ENCODE assay signal across 34 cellular contexts in genomic region chr4:3612275-3612674, GRCh38.
"Had no signal": no experiment of that assay in that cellular context is flagged by ENCODE, and none has a peak within 500 bp of the region (broad histone marks: within the 10 kb centered on the region; RNA-seq: fewer than 3 reads in every experiment).

No MANE protein-coding gene starts in this region.

- H3K27me3 ChIP-seq: adrenal gland, breast epithelium, cardiac muscle cell, foreskin keratinocyte, heart left ventricle had no signal

- H3K9me3 ChIP-seq: adrenal gland, breast epithelium, esophagus muscularis mucosa, gastrocnemius medialis, heart left ventricle had no signal

- H3K4me1 ChIP-seq: foreskin keratinocyte, gastrocnemius medialis had no signal

- H3K27ac ChIP-seq: adrenal gland, breast epithelium, cardiac muscle cell, coronary artery, esophagus muscularis mucosa, foreskin keratinocyte, gastrocnemius medialis, heart left ventricle, WERI-Rb-1 had no signal

- H3K4me3 ChIP-seq: adrenal gland, breast epithelium, cardiac muscle cell, coronary artery, esophagus muscularis mucosa, gastrocnemius medialis, heart left ventricle had no signal

- ATAC-seq: activated CD4-positive, CD25-positive, alpha-beta regulatory T cell treated with anti-CD3 and anti-CD28 coated beads, Interleukin-2, amount 50 U/mL, for 24 hours; activated CD8-positive, alpha-beta T cell treated with anti-CD3 and anti-CD28 coated beads for 36 hours; activated naive CD4-positive, alpha-beta T cell treated with anti-CD3 and anti-CD28 coated beads, Interleukin-2, amount 50 U/mL, for 72 hours; activated naive CD8-positive, alpha-beta T cell treated with anti-CD3 and anti-CD28 coated beads, Interleukin-2, amount 50 U/mL, for 24 hours; activated T-cell treated with anti-CD3 and anti-CD28 coated beads, Interleukin-2, amount 50 U/mL, for 4 hours; activated T-helper 17 cell treated with anti-CD3 and anti-CD28 coated beads, Interleukin-2, amount 50 U/mL, for 72 hours; effector memory CD8-positive, alpha-beta T cell; foreskin keratinocyte; gastrocnemius medialis; heart left ventricle; T-helper 17 cell had no signal

- H3K36me3 ChIP-seq: adrenal gland, breast epithelium, cardiac muscle cell, esophagus muscularis mucosa, gastrocnemius medialis, heart left ventricle, WERI-Rb-1 had no signal

- DNase-seq: activated B cell treated with CpG ODN at 0.5 μM for 24 hours; activated CD4-positive, alpha-beta T cell treated with anti-CD3 and anti-CD28 coated beads for 48 hours; activated CD4-positive, alpha-beta T cell treated with anti-CD3 and anti-CD28 coated beads, Interleukin-2, amount 50 U/mL, for 1 hour; activated CD4-positive, alpha-beta T cell treated with anti-CD3 and anti-CD28 coated beads, Interleukin-2, amount 50 U/mL, for 48 hours; activated CD8-positive, alpha-beta memory T cell treated with anti-CD3 and anti-CD28 coated beads for 24 hours; activated CD8-positive, alpha-beta T cell treated with anti-CD3 and anti-CD28 coated beads for 36 hours; activated gamma-delta T cell; activated naive CD4-positive, alpha-beta T cell; activated naive CD4-positive, alpha-beta T cell treated with anti-CD3 and anti-CD28 coated beads, Interleukin-2, amount 10 ng/mL, durations not matched to agents 7 days and 5 days; activated naive CD8-positive, alpha-beta T cell treated with anti-CD3 and anti-CD28 coated beads, Interleukin-2, amount 50 U/mL, for 24 hours; activated T-cell treated with anti-CD3 and anti-CD28 coated beads, Interleukin-2, amount 50 U/mL, for 4 hours; adrenal gland; amygdala; central memory CD4-positive, alpha-beta T cell; cerebellar nuclear complex; dermis blood vessel endothelial cell; effector CD4-positive, alpha-beta T cell; effector memory CD8-positive, alpha-beta T cell; erythroblast; foreskin keratinocyte; gastrocnemius medialis; glutamatergic neuron; heart left ventricle; T-helper 1 cell; T-helper 17 cell; T1000; WERI-Rb-1 had no signal
